12 cellular contexts compared by ENCODE assay signal in genomic region chr3:111509308-111509707, GRCh38. TPM values are rescaled to one million over a fixed set of nuclear protein-coding genes. Genes with fewer than 3 reads are reported as not detected.
"Had no signal": no experiment of that assay in that cellular context is flagged by ENCODE, and none has a peak within 500 bp of the region (broad histone marks: within the 10 kb centered on the region; RNA-seq: fewer than 3 reads in every experiment).

No MANE protein-coding gene starts in this region.

- FAIRE-seq: urothelium cell line had no signal

- H3K27ac ChIP-seq: lower lobe of right lung, skin epidermis had no signal

- H3K27ac Mint-ChIP-seq: activated naive CD4-positive, alpha-beta T cell treated with anti-CD3 and anti-CD28 coated beads, Interleukin-2, amount 50 U/mL, for 24 hours; immature natural killer cell had no signal

- H3K27me3 Mint-ChIP-seq: activated naive CD4-positive, alpha-beta T cell treated with anti-CD3 and anti-CD28 coated beads, Interleukin-2, amount 50 U/mL, for 24 hours; central memory CD8-positive, alpha-beta T cell; naive thymus-derived CD4-positive, alpha-beta T cell had no signal

- H3K4me3 ChIP-seq: lower lobe of right lung, skin epidermis had no signal

- H3K36me3 Mint-ChIP-seq: activated naive CD4-positive, alpha-beta T cell treated with anti-CD3 and anti-CD28 coated beads, Interleukin-2, amount 50 U/mL, for 24 hours; immature natural killer cell; naive thymus-derived CD4-positive, alpha-beta T cell had no signal

- H3K4me1 Mint-ChIP-seq: activated naive CD4-positive, alpha-beta T cell treated with anti-CD3 and anti-CD28 coated beads, Interleukin-2, amount 50 U/mL, for 24 hours; immature natural killer cell; naive thymus-derived CD4-positive, alpha-beta T cell had no signal

- H3K4me1 ChIP-seq: lower lobe of right lung had no signal

- H3K4me3 Mint-ChIP-seq: activated naive CD4-positive, alpha-beta T cell treated with anti-CD3 and anti-CD28 coated beads, Interleukin-2, amount 50 U/mL, for 24 hours; central memory CD8-positive, alpha-beta T cell; immature natural killer cell; naive thymus-derived CD4-positive, alpha-beta T cell had no signal

- H3K9me3 ChIP-seq: lower lobe of right lung had no signal

- ATAC-seq: left cardiac atrium; lower lobe of right lung; naive thymus-derived CD4-positive, alpha-beta T cell had no signal

- H3K9me3 Mint-ChIP-seq: central memory CD8-positive, alpha-beta T cell; immature natural killer cell had no signal

- DNase-seq: cortex of kidney; effector memory CD4-positive, alpha-beta T cell; immature natural killer cell; left cardiac atrium; lower lobe of right lung; naive thymus-derived CD4-positive, alpha-beta T cell; posterior cingulate gyrus had no signal

- H3K36me3 ChIP-seq: lower lobe of right lung had no signal

RNA-seq across cellular contexts. Expression of gene CD96, which starts 32.7 kb away (rescaled TPM):
- total RNA-seq: epithelial cell of proximal tubule had no signal
